Comparison of ENCODE assay signal across 23 cellular contexts in the genomic region with DNA sequence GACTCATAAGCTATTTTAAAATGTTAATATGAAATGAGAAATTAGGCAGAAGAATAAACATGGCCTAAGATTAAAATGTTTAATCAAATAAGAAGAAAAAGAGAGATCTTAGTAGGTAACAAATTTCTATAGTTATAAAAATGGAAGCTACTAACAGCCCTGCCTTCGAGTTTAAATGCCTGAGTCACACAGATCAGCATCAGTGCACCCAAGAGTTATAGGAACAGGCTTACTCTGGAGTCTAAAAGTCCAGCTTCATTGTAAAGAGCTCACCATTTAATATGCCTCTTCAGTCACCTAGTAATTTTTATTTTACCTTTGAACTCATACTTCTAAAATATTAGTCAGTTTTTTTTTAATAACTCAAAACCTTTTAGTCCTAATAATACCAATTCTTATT.
"Had no signal": no experiment of that assay in that cellular context is flagged by ENCODE, and none has a peak within 500 bp of the region (broad histone marks: within the 10 kb centered on the region; RNA-seq: fewer than 3 reads in every experiment).

No MANE protein-coding gene starts in this region.

- H3K27ac Mint-ChIP-seq: activated B cell treated with CpG ODN at 0.5 μM for 24 hours; activated CD4-positive, alpha-beta memory T cell treated with anti-CD3 and anti-CD28 coated beads for 36 hours; activated CD8-positive, alpha-beta memory T cell treated with anti-CD3 and anti-CD28 coated beads, Interleukin-2, amount 10 ng/mL, durations not matched to agents 7 days and 5 days; activated naive CD8-positive, alpha-beta T cell treated with anti-CD3 and anti-CD28 coated beads for 36 hours; dendritic cell treated with granulocyte-macrophage colony-stimulating factor and Interleukin-4, amounts not matched to agents 40 ng/mL and 50 ng/mL, for 4 days; stimulated activated effector memory CD8-positive, alpha-beta T cell treated with anti-CD3 and anti-CD28 coated beads, Interleukin-12 subunit alpha, Interleukin-12 subunit beta, amount 100 ng/mL, for 72 hours; T-helper 2 cell treated with Interferon-gamma antibody and Interleukin-4, amounts not matched to agents 5 μg/mL and 100 μg/mL, for 36 hours; type B pancreatic cell had no signal

- H3K36me3 Mint-ChIP-seq: activated CD4-positive, alpha-beta memory T cell treated with anti-CD3 and anti-CD28 coated beads for 36 hours; activated CD8-positive, alpha-beta memory T cell treated with anti-CD3 and anti-CD28 coated beads, Interleukin-2, amount 10 ng/mL, durations not matched to agents 7 days and 5 days; stimulated activated effector memory CD8-positive, alpha-beta T cell treated with anti-CD3 and anti-CD28 coated beads, Interleukin-12 subunit alpha, Interleukin-12 subunit beta, amount 100 ng/mL, for 72 hours had no signal

- H3K27me3 ChIP-seq: esophagus muscularis mucosa, left lung, right lobe of liver, stomach, testis had no signal

- H3K4me3 Mint-ChIP-seq: activated B cell treated with CpG ODN at 0.5 μM for 24 hours; activated CD4-positive, alpha-beta memory T cell treated with anti-CD3 and anti-CD28 coated beads for 36 hours; activated CD8-positive, alpha-beta memory T cell treated with anti-CD3 and anti-CD28 coated beads, Interleukin-2, amount 10 ng/mL, durations not matched to agents 7 days and 5 days; activated naive CD8-positive, alpha-beta T cell treated with anti-CD3 and anti-CD28 coated beads for 36 hours; dendritic cell treated with granulocyte-macrophage colony-stimulating factor and Interleukin-4, amounts not matched to agents 40 ng/mL and 50 ng/mL, for 4 days; stimulated activated effector memory CD8-positive, alpha-beta T cell treated with anti-CD3 and anti-CD28 coated beads, Interleukin-12 subunit alpha, Interleukin-12 subunit beta, amount 100 ng/mL, for 72 hours; T-helper 2 cell treated with Interferon-gamma antibody and Interleukin-4, amounts not matched to agents 5 μg/mL and 100 μg/mL, for 36 hours; type B pancreatic cell had no signal

- ATAC-seq: activated CD8-positive, alpha-beta memory T cell treated with anti-CD3 and anti-CD28 coated beads, Interleukin-2, amount 10 ng/mL, durations not matched to agents 7 days and 5 days; left lung; psoas muscle; right lobe of liver; stimulated activated effector memory CD8-positive, alpha-beta T cell treated with anti-CD3 and anti-CD28 coated beads, Interleukin-12 subunit alpha, Interleukin-12 subunit beta, amount 100 ng/mL, for 72 hours had no signal

- H3K27me3 Mint-ChIP-seq: activated CD4-positive, alpha-beta memory T cell treated with anti-CD3 and anti-CD28 coated beads for 36 hours; activated CD8-positive, alpha-beta memory T cell treated with anti-CD3 and anti-CD28 coated beads, Interleukin-2, amount 10 ng/mL, durations not matched to agents 7 days and 5 days; activated naive CD8-positive, alpha-beta T cell treated with anti-CD3 and anti-CD28 coated beads for 36 hours; type B pancreatic cell had no signal

- FAIRE-seq: endothelial cell of umbilical vein had no signal

- DNase-seq: activated B cell treated with CpG ODN at 0.5 μM for 24 hours; activated CD4-positive, alpha-beta memory T cell treated with anti-CD3 and anti-CD28 coated beads for 36 hours; activated CD4-positive, alpha-beta T cell treated with anti-CD3 and anti-CD28 coated beads for 4 hours; activated CD8-positive, alpha-beta memory T cell treated with anti-CD3 and anti-CD28 coated beads, Interleukin-2, amount 10 ng/mL, durations not matched to agents 7 days and 5 days; activated naive CD4-positive, alpha-beta T cell; activated naive CD8-positive, alpha-beta T cell treated with anti-CD3 and anti-CD28 coated beads for 36 hours; amniotic stem cell; effector memory CD4-positive, alpha-beta T cell; hippocampal formation; islet precursor cell; left lung; mammary epithelial cell; psoas muscle; right lobe of liver; stimulated activated CD4-positive, alpha-beta T cell treated with anti-CD3 and anti-CD28 coated beads, Interleukin-4, amount 100 ng/mL, for 24 hours; stomach; testis had no signal

- H3K4me1 ChIP-seq: esophagus muscularis mucosa, left lung, psoas muscle, right lobe of liver, testis had no signal

- H3K36me3 ChIP-seq: esophagus muscularis mucosa, left lung, right lobe of liver had no signal

- H3K27ac ChIP-seq: esophagus muscularis mucosa, left lung, psoas muscle, right lobe of liver, stomach, testis had no signal

- H3K4me3 ChIP-seq: esophagus muscularis mucosa, left lung, psoas muscle, right lobe of liver, stomach, testis had no signal

- H3K4me1 Mint-ChIP-seq: activated B cell treated with CpG ODN at 0.5 μM for 24 hours; activated CD8-positive, alpha-beta memory T cell treated with anti-CD3 and anti-CD28 coated beads, Interleukin-2, amount 10 ng/mL, durations not matched to agents 7 days and 5 days; activated naive CD8-positive, alpha-beta T cell treated with anti-CD3 and anti-CD28 coated beads for 36 hours; stimulated activated effector memory CD8-positive, alpha-beta T cell treated with anti-CD3 and anti-CD28 coated beads, Interleukin-12 subunit alpha, Interleukin-12 subunit beta, amount 100 ng/mL, for 72 hours had no signal

- H3K9me3 Mint-ChIP-seq: stimulated activated effector memory CD8-positive, alpha-beta T cell treated with anti-CD3 and anti-CD28 coated beads, Interleukin-12 subunit alpha, Interleukin-12 subunit beta, amount 100 ng/mL, for 72 hours had no signal

- H3K9me3 ChIP-seq: left lung, psoas muscle, right lobe of liver, testis had no signal
